In the genomic region with DNA sequence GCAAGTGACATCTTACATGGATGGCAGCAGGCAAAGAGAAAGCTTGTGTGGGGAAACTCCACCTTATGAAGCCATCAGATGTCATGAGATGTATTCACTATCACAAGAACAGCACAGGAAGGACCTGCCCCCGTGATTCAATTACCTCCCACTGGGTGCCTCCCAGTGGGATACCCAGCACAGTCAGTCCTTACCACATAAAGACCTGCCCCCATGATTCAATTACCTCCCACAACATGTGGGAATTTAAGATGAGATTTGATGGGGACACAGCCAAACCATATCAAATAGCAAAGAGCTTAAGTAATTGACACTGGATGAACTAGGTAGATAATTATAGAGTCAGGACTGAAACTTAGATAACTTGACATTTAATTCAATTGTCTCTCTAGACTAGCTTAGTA, we compare ENCODE assay signal across 23 cellular contexts.
DNase-seq lines count a peak whose midpoint lies in the region; ATAC-seq and TF ChIP-seq lines count a peak whose summit lies in the region.
"Had no signal": no experiment of that assay in that cellular context is flagged by ENCODE, and none has a peak within 500 bp of the region (broad histone marks: within the 10 kb centered on the region; RNA-seq: fewer than 3 reads in every experiment).

No MANE protein-coding gene starts in this region.

- TF ChIP-seq POLR2A in suprapubic skin (IDR thresholded peaks at IDR 0.05), result no peak

- TF ChIP-seq EP300 in Ishikawa (IDR thresholded peaks at IDR 0.05; ENCODE audit: borderline replicate concordance) (no peak), suprapubic skin (IDR thresholded peaks at IDR 0.05) (no peak)

- no peak for ATAC-seq in omental fat pad (ENCODE audit: low FRiP score)
- ATAC-seq: A549; naive thymus-derived CD8-positive, alpha-beta T cell; T-cell; upper lobe of right lung had no signal

- no peaks in the 10 kb centered on the region for H3K36me3 ChIP-seq in suprapubic skin
- H3K36me3 ChIP-seq: upper lobe of right lung had no signal

- WGBS in suprapubic skin, result 73% methylated on average over 1 of the region's 1 CpG

- no peaks in the 10 kb centered on the region for H3K9me3 ChIP-seq in suprapubic skin
- H3K9me3 ChIP-seq: A549, upper lobe of right lung had no signal

- DNase-seq in A172 (ENCODE audit: low spot score), result peak; percentile 53
- peak; percentile 33 for DNase-seq in T1000 (lab: John Stamatoyannopoulos, UW)
- peak; percentile 37 for DNase-seq in kidney glomerular epithelial cell (lab: John Stamatoyannopoulos, UW)
- DNase-seq in GM19240 (ENCODE audit: insufficient read length, low spot score), result no peak
- DNase-seq in iPS-NIHi7 (ENCODE audit: extremely low spot score), result no peak
- DNase-seq in omental fat pad (ENCODE audit: low spot score), result no peak
- no peak for DNase-seq in suprapubic skin (ENCODE audit: low spot score in 2 of 2)
- DNase-seq: activated CD4-positive, alpha-beta memory T cell treated with anti-CD3 and anti-CD28 coated beads for 36 hours; activated naive CD4-positive, alpha-beta T cell treated with anti-CD3 and anti-CD28 coated beads for 36 hours; activated T-cell treated with anti-CD3 and anti-CD28 coated beads, Interleukin-2, amount 50 U/mL, for 1 hour; anterior cingulate cortex; H7; naive thymus-derived CD8-positive, alpha-beta T cell; NCI-H187 treated with DMSO at 0.1 percent for 48 hours; posterior cingulate gyrus; stimulated activated CD4-positive, alpha-beta T cell treated with anti-CD3 and anti-CD28 coated beads, Interleukin-4, amount 100 ng/mL, for 4 hours; T-cell; upper lobe of right lung had no signal

- no peaks in the 10 kb centered on the region for H3K27me3 ChIP-seq in suprapubic skin
- H3K27me3 ChIP-seq: hepatocyte, upper lobe of right lung had no signal

- no peak overlapping the region for H3K4me3 ChIP-seq in suprapubic skin
- H3K4me3 ChIP-seq: A549, hepatocyte, skin epidermis, upper lobe of right lung had no signal

- no peak for TF ChIP-seq RAD21 in Ishikawa (IDR thresholded peaks at IDR 0.05; ENCODE audit: low read depth)

- H3K27ac ChIP-seq in suprapubic skin, result no peak overlapping the region
- H3K27ac ChIP-seq: A549, C4-2B, hepatocyte, skin epidermis, upper lobe of right lung had no signal

- no peaks in the 10 kb centered on the region for H3K4me1 ChIP-seq in suprapubic skin
- H3K4me1 ChIP-seq: A549, upper lobe of right lung had no signal

- no peak for TF ChIP-seq CTCF in omental fat pad (IDR thresholded peaks at IDR 0.05)
- TF ChIP-seq CTCF in suprapubic skin (IDR thresholded peaks at IDR 0.05), result no peak

TF ChIP-seq in Ishikawa, 13 proteins besides CTCF, POLR2A, EP300 and RAD21:
- TF ChIP-seq ZBTB7A (IDR thresholded peaks at IDR 0.05; ENCODE audit: low read depth), result no peak
- 0 out of 2 replicates have a peak, but pooled peaks have one; percentile 25 for TF ChIP-seq TCF12 (IDR thresholded peaks at IDR 0.05; ENCODE audit: low read depth)

Comparison
In these comparisons a context has a peak if more than half of its experiments do, and no peak if none do; other contexts are left out.
1. DNase-seq: peak in A172 (single experiment), T1000 (single experiment) and kidney glomerular epithelial cell (single experiment); none in GM19240 (single experiment), iPS-NIHi7 (single experiment), omental fat pad (single experiment) and suprapubic skin (0 of 2).